Comparison of ENCODE assay signal across 33 cellular contexts in the genomic region with DNA sequence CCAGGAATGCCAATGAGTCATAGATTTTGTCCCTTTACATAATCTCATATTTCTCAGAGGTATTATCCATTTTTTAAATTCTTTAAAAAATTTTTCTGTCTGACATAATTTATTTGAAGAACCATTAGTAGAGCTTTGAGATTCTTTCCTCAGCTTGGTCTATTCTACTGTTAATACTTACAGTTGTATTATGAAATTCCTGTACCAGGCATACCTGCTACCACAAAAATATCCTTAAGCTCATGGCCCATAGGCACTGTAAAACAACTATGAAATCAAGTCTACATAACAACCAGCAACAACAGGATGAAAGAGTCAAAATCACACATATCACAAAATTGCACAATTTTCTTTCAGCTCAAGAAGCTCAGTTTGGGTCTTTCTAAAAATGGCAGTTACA.
"Had no signal": no experiment of that assay in that cellular context is flagged by ENCODE, and none has a peak within 500 bp of the region (broad histone marks: within the 10 kb centered on the region; RNA-seq: fewer than 3 reads in every experiment).

No MANE protein-coding gene starts in this region.

- H3K27ac ChIP-seq: adrenal gland, body of pancreas, brain microvascular endothelial cell, breast epithelium, VCaP had no signal

- H3K27me3 Mint-ChIP-seq: activated B cell treated with CpG ODN at 0.5 μM for 24 hours; activated CD4-positive, alpha-beta memory T cell treated with anti-CD3 and anti-CD28 coated beads for 36 hours; activated CD4-positive, alpha-beta T cell treated with anti-CD3 and anti-CD28 coated beads, Interleukin-2, amount 10 ng/mL, durations not matched to agents 24 days and 14 days; activated CD8-positive, alpha-beta T cell treated with anti-CD3 and anti-CD28 coated beads for 36 hours; activated naive CD4-positive, alpha-beta T cell treated with anti-CD3 and anti-CD28 coated beads, Interleukin-2, amount 10 ng/mL, durations not matched to agents 7 days and 5 days; activated naive CD4-positive, alpha-beta T cell treated with anti-CD3 and anti-CD28 coated beads, Interleukin-2, amount 50 U/mL, for 24 hours; activated naive CD8-positive, alpha-beta T cell; activated naive CD8-positive, alpha-beta T cell treated with anti-CD3 and anti-CD28 coated beads, Interleukin-2, amount 10 ng/mL, durations not matched to agents 7 days and 5 days; activated naive CD8-positive, alpha-beta T cell treated with anti-CD3 and anti-CD28 coated beads, Interleukin-2, amount 50 U/mL, for 24 hours; activated T-cell treated with anti-CD3 and anti-CD28 coated beads, Interleukin-2, amount 50 U/mL, for 24 hours had no signal

- H3K36me3 Mint-ChIP-seq: activated CD4-positive, alpha-beta memory T cell treated with anti-CD3 and anti-CD28 coated beads for 36 hours; activated naive CD4-positive, alpha-beta T cell treated with anti-CD3 and anti-CD28 coated beads, Interleukin-2, amount 10 ng/mL, durations not matched to agents 7 days and 5 days; activated naive CD4-positive, alpha-beta T cell treated with anti-CD3 and anti-CD28 coated beads, Interleukin-2, amount 50 U/mL, for 24 hours; activated naive CD8-positive, alpha-beta T cell; activated naive CD8-positive, alpha-beta T cell treated with anti-CD3 and anti-CD28 coated beads, Interleukin-2, amount 10 ng/mL, durations not matched to agents 7 days and 5 days had no signal

- H3K9me3 ChIP-seq: adrenal gland, body of pancreas, breast epithelium had no signal

- H3K36me3 ChIP-seq: adrenal gland, brain microvascular endothelial cell, breast epithelium had no signal

- H3K4me3 Mint-ChIP-seq: activated B cell treated with CpG ODN at 0.5 μM for 24 hours; activated CD4-positive, alpha-beta memory T cell treated with anti-CD3 and anti-CD28 coated beads for 36 hours; activated CD4-positive, alpha-beta T cell treated with anti-CD3 and anti-CD28 coated beads, Interleukin-2, amount 10 ng/mL, durations not matched to agents 24 days and 14 days; activated CD8-positive, alpha-beta T cell treated with anti-CD3 and anti-CD28 coated beads for 36 hours; activated naive CD4-positive, alpha-beta T cell treated with anti-CD3 and anti-CD28 coated beads, Interleukin-2, amount 10 ng/mL, durations not matched to agents 7 days and 5 days; activated naive CD4-positive, alpha-beta T cell treated with anti-CD3 and anti-CD28 coated beads, Interleukin-2, amount 50 U/mL, for 24 hours; activated naive CD8-positive, alpha-beta T cell; activated naive CD8-positive, alpha-beta T cell treated with anti-CD3 and anti-CD28 coated beads, Interleukin-2, amount 10 ng/mL, durations not matched to agents 7 days and 5 days; activated naive CD8-positive, alpha-beta T cell treated with anti-CD3 and anti-CD28 coated beads, Interleukin-2, amount 50 U/mL, for 24 hours; activated T-cell treated with anti-CD3 and anti-CD28 coated beads, Interleukin-2, amount 50 U/mL, for 24 hours; T-helper 1 cell treated with Interleukin-12 subunit alpha and Interleukin-12 subunit beta and Interleukin-4 antibody, amounts not matched to agents 30 μg/mL and 1 μg/mL, for 36 hours; T-helper 2 cell treated with Interferon-gamma antibody and Interleukin-4, amounts not matched to agents 5 μg/mL and 100 μg/mL, for 36 hours had no signal

- H3K9me3 Mint-ChIP-seq: activated B cell treated with CpG ODN at 0.5 μM for 24 hours; activated naive CD4-positive, alpha-beta T cell treated with anti-CD3 and anti-CD28 coated beads, Interleukin-2, amount 50 U/mL, for 24 hours had no signal

- DNase-seq: activated B cell treated with CpG ODN at 0.5 μM for 24 hours; activated CD4-positive, alpha-beta memory T cell treated with anti-CD3 and anti-CD28 coated beads for 36 hours; activated CD4-positive, alpha-beta T cell treated with anti-CD3 and anti-CD28 coated beads for 4 hours; activated CD4-positive, alpha-beta T cell treated with anti-CD3 and anti-CD28 coated beads, Interleukin-2, amount 10 ng/mL, durations not matched to agents 24 days and 14 days; activated CD4-positive, alpha-beta T cell treated with anti-CD3 and anti-CD28 coated beads, Interleukin-2, amount 50 U/mL, for 1 hour; activated CD4-positive, alpha-beta T cell treated with anti-CD3 and anti-CD28 coated beads, Interleukin-2, amount 50 U/mL, for 4 hours; activated CD4-positive, CD25-positive, alpha-beta regulatory T cell treated with anti-CD3 and anti-CD28 coated beads, Interleukin-2, amount 50 U/mL, for 72 hours; activated CD8-positive, alpha-beta memory T cell treated with anti-CD3 and anti-CD28 coated beads, Interleukin-2, amount 50 U/mL, for 48 hours; activated CD8-positive, alpha-beta T cell treated with anti-CD3 and anti-CD28 coated beads for 36 hours; activated effector memory CD4-positive, alpha-beta T cell treated with Interleukin-2 at 50 U/mL for 16 hours; activated gamma-delta T cell; activated naive CD4-positive, alpha-beta T cell treated with anti-CD3 and anti-CD28 coated beads, Interleukin-2, amount 10 ng/mL, durations not matched to agents 7 days and 5 days; activated naive CD4-positive, alpha-beta T cell treated with Interleukin-2 at 50 U/mL for 16 hours; activated naive CD8-positive, alpha-beta T cell treated with anti-CD3 and anti-CD28 coated beads, Interleukin-2, amount 10 ng/mL, durations not matched to agents 7 days and 5 days; activated naive CD8-positive, alpha-beta T cell treated with anti-CD3 and anti-CD28 coated beads, Interleukin-2, amount 50 U/mL, for 24 hours; activated T-cell treated with anti-CD3 and anti-CD28 coated beads, Interleukin-2, amount 50 U/mL, for 24 hours; activated T-cell treated with anti-CD3 and anti-CD28 coated beads, Interleukin-2, amount 50 U/mL, for 48 hours; adrenal gland; amniotic stem cell; aorta; body of pancreas; brain microvascular endothelial cell; central memory CD4-positive, alpha-beta T cell; T-helper 1 cell; T-helper 2 cell; T-helper 9 cell had no signal

- H3K27me3 ChIP-seq: adrenal gland, body of pancreas, brain microvascular endothelial cell, breast epithelium had no signal

- H3K4me1 Mint-ChIP-seq: activated B cell treated with CpG ODN at 0.5 μM for 24 hours; activated CD4-positive, alpha-beta T cell treated with anti-CD3 and anti-CD28 coated beads, Interleukin-2, amount 10 ng/mL, durations not matched to agents 24 days and 14 days; activated naive CD4-positive, alpha-beta T cell treated with anti-CD3 and anti-CD28 coated beads, Interleukin-2, amount 10 ng/mL, durations not matched to agents 7 days and 5 days; activated naive CD4-positive, alpha-beta T cell treated with anti-CD3 and anti-CD28 coated beads, Interleukin-2, amount 50 U/mL, for 24 hours; activated naive CD8-positive, alpha-beta T cell treated with anti-CD3 and anti-CD28 coated beads, Interleukin-2, amount 10 ng/mL, durations not matched to agents 7 days and 5 days; activated naive CD8-positive, alpha-beta T cell treated with anti-CD3 and anti-CD28 coated beads, Interleukin-2, amount 50 U/mL, for 24 hours had no signal

- H3K27ac Mint-ChIP-seq: activated B cell treated with CpG ODN at 0.5 μM for 24 hours; activated CD4-positive, alpha-beta memory T cell treated with anti-CD3 and anti-CD28 coated beads for 36 hours; activated CD4-positive, alpha-beta T cell treated with anti-CD3 and anti-CD28 coated beads, Interleukin-2, amount 10 ng/mL, durations not matched to agents 24 days and 14 days; activated CD8-positive, alpha-beta T cell treated with anti-CD3 and anti-CD28 coated beads for 36 hours; activated naive CD4-positive, alpha-beta T cell treated with anti-CD3 and anti-CD28 coated beads, Interleukin-2, amount 10 ng/mL, durations not matched to agents 7 days and 5 days; activated naive CD4-positive, alpha-beta T cell treated with anti-CD3 and anti-CD28 coated beads, Interleukin-2, amount 50 U/mL, for 24 hours; activated naive CD8-positive, alpha-beta T cell; activated naive CD8-positive, alpha-beta T cell treated with anti-CD3 and anti-CD28 coated beads, Interleukin-2, amount 10 ng/mL, durations not matched to agents 7 days and 5 days; activated naive CD8-positive, alpha-beta T cell treated with anti-CD3 and anti-CD28 coated beads, Interleukin-2, amount 50 U/mL, for 24 hours; activated T-cell treated with anti-CD3 and anti-CD28 coated beads, Interleukin-2, amount 50 U/mL, for 24 hours; activated T-helper 2 cell treated with anti-CD3 and anti-CD28 coated beads, Interferon-gamma antibody, Interleukin-2, Interleukin-4, amounts not matched to agents 10 μg/mL and 5 μg/mL and 100 μg/mL, durations not matched to agents 14 hours and 24 hours and 36 hours; T-helper 1 cell treated with Interleukin-12 subunit alpha and Interleukin-12 subunit beta and Interleukin-4 antibody, amounts not matched to agents 30 μg/mL and 1 μg/mL, for 36 hours; T-helper 2 cell treated with Interferon-gamma antibody and Interleukin-4, amounts not matched to agents 5 μg/mL and 100 μg/mL, for 36 hours had no signal

- H3K4me3 ChIP-seq: adrenal gland, body of pancreas, breast epithelium had no signal

- ATAC-seq: activated CD8-positive, alpha-beta T cell treated with anti-CD3 and anti-CD28 coated beads for 36 hours; activated naive CD8-positive, alpha-beta T cell treated with anti-CD3 and anti-CD28 coated beads, Interleukin-2, amount 50 U/mL, for 24 hours; body of pancreas had no signal
